In genomic region chr1:212035123-212035834, GRCh38 we compare ENCODE assay signal across 8 cellular contexts. TPM values are rescaled to one million over a fixed set of nuclear protein-coding genes. Genes with fewer than 3 reads are reported as not detected.
DNase-seq lines count a peak whose midpoint lies in the region; ATAC-seq and TF ChIP-seq lines count a peak whose summit lies in the region.

Gene DTL (plus strand): TSS chr1:212035748. CDS start chr1:212035891, 143 bp downstream.
Gene INTS7 (minus strand): TSS chr1:212035557. CDS start chr1:212035437, 120 bp downstream.

- no peaks in the 10 kb centered on the region for H3K27me3 ChIP-seq in GM23338 (ENCODE audit: insufficient read depth)
- H3K27me3 ChIP-seq in esophagus squamous epithelium = no peaks in the 10 kb centered on the region

- peaks cover 27% of the 10 kb centered on the region for H4K20me1 ChIP-seq in GM23338 (replicated peaks; ENCODE audit: insufficient read depth)

- H3K9me2 ChIP-seq in GM23338 (ENCODE audit: insufficient read depth) = no peaks in the 10 kb centered on the region

- H2AFZ ChIP-seq in GM23338 = peak within 1 kb of the TSS; percentile 72

- H3K4me2 ChIP-seq in GM23338 = peak within 1 kb of the TSS; percentile 83

- H3K36me3 ChIP-seq in GM23338 (ENCODE audit: insufficient read depth) = no peaks in the 10 kb centered on the region
- no peaks in the 10 kb centered on the region for H3K36me3 ChIP-seq in esophagus squamous epithelium

- peak; percentile 93 for ATAC-seq in GM23338

- H3K27me3 Mint-ChIP-seq in GM23338 (ENCODE audit: insufficient read depth, low read depth, poor library complexity) = peaks cover 12% of the 10 kb centered on the region
- H3K27me3 Mint-ChIP-seq in activated T-helper 1 cell treated with anti-CD3 and anti-CD28 coated beads, Interleukin-12 subunit alpha, Interleukin-12 subunit beta, Interleukin-2, Interleukin-4 antibody, amounts not matched to agents 30 ng/mL and 10 ng/mL and 1 ng/mL, durations not matched to agents 14 hours and 24 hours and 36 hours (ENCODE audit: insufficient read depth) = peaks cover 3% of the 10 kb centered on the region

- TF ChIP-seq POLR2A in esophagus squamous epithelium (IDR thresholded peaks at IDR 0.05) = peak in 3 of 4 donors; percentile 16 to 48 (median 24)

- peak within 1 kb of the TSS; percentile 96 for H3K4me3 Mint-ChIP-seq in GM23338
- peak within 1 kb of the TSS; percentile 95 for H3K4me3 Mint-ChIP-seq in activated T-helper 1 cell treated with anti-CD3 and anti-CD28 coated beads, Interleukin-12 subunit alpha, Interleukin-12 subunit beta, Interleukin-2, Interleukin-4 antibody, amounts not matched to agents 30 ng/mL and 10 ng/mL and 1 ng/mL, durations not matched to agents 14 hours and 24 hours and 36 hours

- DNase-seq in EL = peak; percentile 100
- DNase-seq in GM23338 (ENCODE audit: low spot score) = peak; percentile 99
- DNase-seq in LHCN-M2 (ENCODE audit: low read depth) = peak; percentile 99
- peak; percentile 98 for DNase-seq in RPMI7951 (ENCODE audit: low read depth)
- peak; percentile 99 for DNase-seq in activated T-helper 1 cell treated with anti-CD3 and anti-CD28 coated beads, Interleukin-12 subunit alpha, Interleukin-12 subunit beta, Interleukin-2, Interleukin-4 antibody, amounts not matched to agents 30 ng/mL and 10 ng/mL and 1 ng/mL, durations not matched to agents 14 hours and 24 hours and 36 hours (ENCODE audit: low spot score)
- peak; percentile 94 for DNase-seq in esophagus squamous epithelium (lab: John Stamatoyannopoulos, UW)
- DNase-seq in myocyte (ENCODE audit: low read depth) = peak; percentile 100
- DNase-seq in stimulated activated CD8-positive, alpha-beta memory T cell treated with anti-CD3 and anti-CD28 coated beads, Interleukin-7, amount 100 ng/mL, for 48 hours (ENCODE audit: extremely low read depth in 1 of 2, low read depth in 1 of 2) = peak; percentile 96 to 98

- H3K27ac ChIP-seq in GM23338 (ENCODE audit: low read depth) (peak within 1 kb of the TSS; percentile 87), esophagus squamous epithelium (peak within 1 kb of the TSS; percentile 82 to 97 (median 92))

- H3K27ac Mint-ChIP-seq in GM23338 = peak within 1 kb of the TSS; percentile 100
- H3K27ac Mint-ChIP-seq in activated T-helper 1 cell treated with anti-CD3 and anti-CD28 coated beads, Interleukin-12 subunit alpha, Interleukin-12 subunit beta, Interleukin-2, Interleukin-4 antibody, amounts not matched to agents 30 ng/mL and 10 ng/mL and 1 ng/mL, durations not matched to agents 14 hours and 24 hours and 36 hours = peak within 1 kb of the TSS; percentile 94

- WGBS in esophagus squamous epithelium, 2 donors = 0 to 1% methylated on average over 22 to 42 of the region's 53 CpGs

- intact Hi-C loops in activated T-helper 1 cell treated with anti-CD3 and anti-CD28 coated beads, Interleukin-12 subunit alpha, Interleukin-12 subunit beta, Interleukin-2, Interleukin-4 antibody, amounts not matched to agents 30 ng/mL and 10 ng/mL and 1 ng/mL, durations not matched to agents 14 hours and 24 hours and 36 hours (cut with micrococcal nuclease) = loop anchor here (1.0 to 5.0 kb wide), 19 partner anchors 23 to 982 kb away; partner anchors contain the start of genes ANGEL2, NEK2, NENF and NSL1
- intact Hi-C loops in esophagus squamous epithelium (cut with DNase I) = no loop called here

- H3K9me3 Mint-ChIP-seq in GM23338 = no peaks in the 10 kb centered on the region
- H3K9me3 Mint-ChIP-seq in activated T-helper 1 cell treated with anti-CD3 and anti-CD28 coated beads, Interleukin-12 subunit alpha, Interleukin-12 subunit beta, Interleukin-2, Interleukin-4 antibody, amounts not matched to agents 30 ng/mL and 10 ng/mL and 1 ng/mL, durations not matched to agents 14 hours and 24 hours and 36 hours = no peaks in the 10 kb centered on the region

- H3K4me1 Mint-ChIP-seq in GM23338 = peaks cover 32% of the 10 kb centered on the region; the same call in 2 of the 3 replicates
- peaks cover 74% of the 10 kb centered on the region for H3K4me1 Mint-ChIP-seq in activated T-helper 1 cell treated with anti-CD3 and anti-CD28 coated beads, Interleukin-12 subunit alpha, Interleukin-12 subunit beta, Interleukin-2, Interleukin-4 antibody, amounts not matched to agents 30 ng/mL and 10 ng/mL and 1 ng/mL, durations not matched to agents 14 hours and 24 hours and 36 hours (ENCODE audit: low read depth)

- peak within 1 kb of the TSS; percentile 74 for H3K4me3 ChIP-seq in GM23338
- H3K4me3 ChIP-seq in esophagus squamous epithelium = peak within 1 kb of the TSS; percentile 52 to 78 (median 72)

- peaks cover 22% of the 10 kb centered on the region for H3K4me1 ChIP-seq in GM23338 (ENCODE audit: insufficient read depth)
- peaks cover 5 to 59% (median 26%) of the 10 kb centered on the region in 3 donors for H3K4me1 ChIP-seq in esophagus squamous epithelium

- peak; percentile 75 for TF ChIP-seq CTCF in GM23338 (conservative IDR thresholded peaks at IDR 0.05; ENCODE audit: low read depth in 2 of 2)
- TF ChIP-seq CTCF in esophagus squamous epithelium (IDR thresholded peaks at IDR 0.05) = peak; percentile 88 to 97 (median 93)

- H3K79me2 ChIP-seq in GM23338 (replicated peaks; ENCODE audit: insufficient read depth) = peaks cover 90% of the 10 kb centered on the region

- H3K9me3 ChIP-seq in esophagus squamous epithelium = no peaks in the 10 kb centered on the region

- peaks cover 25% of the 10 kb centered on the region; the same call in 2 of the 3 replicates for H3K36me3 Mint-ChIP-seq in GM23338 (ENCODE audit: low read depth)
- peaks cover 31% of the 10 kb centered on the region for H3K36me3 Mint-ChIP-seq in activated T-helper 1 cell treated with anti-CD3 and anti-CD28 coated beads, Interleukin-12 subunit alpha, Interleukin-12 subunit beta, Interleukin-2, Interleukin-4 antibody, amounts not matched to agents 30 ng/mL and 10 ng/mL and 1 ng/mL, durations not matched to agents 14 hours and 24 hours and 36 hours (ENCODE audit: low read depth)

- H3F3A ChIP-seq in GM23338 (replicated peaks; ENCODE audit: low read depth) = no peaks in the 10 kb centered on the region

TF ChIP-seq in GM23338, 12 proteins besides CTCF, POLR2A, EP300 and RAD21:
- no peak for TF ChIP-seq ZNF114 (CRISPR knock-in tag; IDR thresholded peaks at IDR 0.05)
- peak; percentile 85 for TF ChIP-seq POLR2AphosphoS5 (IDR thresholded peaks at IDR 0.05; ENCODE audit: low read depth)
- peak; percentile 93 for TF ChIP-seq CREB1 (CRISPR knock-in tag; IDR thresholded peaks at IDR 0.05; ENCODE audit: low read depth)
- TF ChIP-seq EZH2 (IDR thresholded peaks at IDR 0.05; ENCODE audit: low read depth, unreplicated experiment) = no peak
- TF ChIP-seq ETS1 (IDR thresholded peaks at IDR 0.05) = 0 out of 2 replicates have a peak, but pooled peaks have one; percentile 42

RNA-seq across cellular contexts. Expression of gene DTL, which starts in this region (rescaled TPM):
- 47.7 and 58.8 TPM in 2 replicates for total RNA-seq in GM23338 (2014; rRNA removed; shearing (Covaris generic))
- polyA plus RNA-seq in GM23338 (2016; fragmentation: Nextera tagmentation; extraction: Ambion mirVana) = 19.5 and 26.5 TPM in 2 replicates
- total RNA-seq in LHCN-M2 (2014; rRNA removed) (38.5 and 40.1 TPM in 2 replicates), esophagus squamous epithelium (1 to 10 TPM; 2.0 to 9.2 (median 5.1) TPM), myocyte (0.78 and 1.2 TPM in 2 replicates)
- 16.5 TPM for polyA plus RNA-seq in LHCN-M2 (2012)
- 24.2 and 28.0 TPM in 2 replicates for total RNA-seq in RPMI7951 (2014; rRNA removed; shearing (Covaris generic))
- 91.0 and 94.8 TPM in 2 replicates for total RNA-seq in activated T-helper 1 cell treated with anti-CD3 and anti-CD28 coated beads, Interleukin-12 subunit alpha, Interleukin-12 subunit beta, Interleukin-2, Interleukin-4 antibody, amounts not matched to agents 30 ng/mL and 10 ng/mL and 1 ng/mL, durations not matched to agents 14 hours and 24 hours and 36 hours
- polyA plus RNA-seq in myocyte (2012) = 0.32 TPM

RNA-seq across cellular contexts. Expression of gene INTS7, which starts in this region (rescaled TPM):
- 21.8 and 34.0 TPM in 2 replicates for total RNA-seq in GM23338 (2014; rRNA removed; shearing (Covaris generic))
- polyA plus RNA-seq in GM23338 (2016; fragmentation: Nextera tagmentation; extraction: Ambion mirVana) = 10.9 and 12.3 TPM in 2 replicates
- 15.0 and 17.7 TPM in 2 replicates for total RNA-seq in LHCN-M2 (2014; rRNA removed)
- 8.3 TPM for polyA plus RNA-seq in LHCN-M2 (2012)
- 24.8 and 27.8 TPM in 2 replicates for total RNA-seq in RPMI7951 (2014; rRNA removed; shearing (Covaris generic))
- total RNA-seq in activated T-helper 1 cell treated with anti-CD3 and anti-CD28 coated beads, Interleukin-12 subunit alpha, Interleukin-12 subunit beta, Interleukin-2, Interleukin-4 antibody, amounts not matched to agents 30 ng/mL and 10 ng/mL and 1 ng/mL, durations not matched to agents 14 hours and 24 hours and 36 hours = 33.2 and 33.8 TPM in 2 replicates
- 10 to 100 TPM; 13.8 to 20.7 (median 14.4) TPM for total RNA-seq in esophagus squamous epithelium
- total RNA-seq in myocyte = 12.1 and 12.9 TPM in 2 replicates
- polyA plus RNA-seq in myocyte (2012) = 5.0 TPM

Comparison
In these comparisons a context has a peak if more than half of its experiments do, and no peak if none do; other contexts are left out.
1. Peak in every context shown above with its lines: DNase-seq, ATAC-seq, H3K4me3 ChIP-seq and H3K27ac ChIP-seq.